8 cellular contexts compared by ENCODE assay signal in the genomic region with DNA sequence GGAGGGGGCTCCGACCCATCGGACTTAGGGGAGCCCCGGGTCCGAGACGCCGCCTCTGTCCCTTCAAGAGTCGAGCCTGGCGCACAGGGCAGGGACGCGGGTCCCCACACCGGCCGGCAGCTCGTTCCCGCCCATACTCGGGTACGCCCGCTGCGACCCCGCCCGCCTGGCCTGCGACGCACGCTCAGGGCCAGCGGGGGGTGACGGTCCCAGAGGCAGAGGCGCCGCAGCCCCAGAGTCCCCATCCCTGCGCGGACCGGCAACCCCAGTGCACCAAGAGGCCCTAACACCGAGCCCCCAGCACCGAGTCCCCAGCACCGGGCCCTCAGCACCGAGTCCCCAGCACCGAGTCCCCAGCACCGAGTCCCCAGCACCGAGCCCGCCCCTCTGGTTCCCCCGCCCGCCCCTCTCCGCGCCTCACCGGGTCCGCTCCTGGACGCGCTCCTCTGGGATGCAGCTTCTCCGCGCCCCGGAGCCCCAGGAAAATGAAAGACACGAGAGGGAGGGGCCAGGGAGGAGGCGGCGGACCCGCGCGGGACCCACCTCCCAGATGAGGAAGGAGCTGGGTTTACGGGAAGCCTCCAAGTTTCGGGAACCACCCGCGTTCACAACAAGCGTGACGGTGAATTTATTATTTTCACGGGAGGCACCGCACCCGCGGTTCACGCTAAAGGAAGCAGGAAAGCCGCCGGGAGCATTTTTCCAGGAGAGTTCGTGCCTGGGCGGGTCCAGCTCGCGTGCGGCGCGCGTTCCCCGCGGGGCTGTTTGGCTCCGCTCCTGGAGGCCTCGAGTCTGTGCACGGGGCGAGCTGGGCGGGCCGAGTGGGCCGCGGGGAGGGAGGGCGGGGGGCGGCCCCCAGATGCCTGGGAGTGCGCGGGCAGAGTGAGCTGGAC. TPM values are rescaled to one million over a fixed set of nuclear protein-coding genes. Genes with fewer than 3 reads are reported as not detected.
DNase-seq lines count a peak whose midpoint lies in the region; ATAC-seq and TF ChIP-seq lines count a peak whose summit lies in the region.

A gene (minus strand): TSS at position 488 of the 893 bp plus-strand sequence. CDS start 6,526 bp downstream, outside the sequence.

- peak within 1 kb of the TSS; percentile 76 for H3K4me3 ChIP-seq in lower lobe of right lung
- H3K4me3 ChIP-seq in transverse colon = peak within 1 kb of the TSS; percentile 36 to 70 (median 41)

- peak; percentile 22 for TF ChIP-seq EP300 in transverse colon (IDR thresholded peaks at IDR 0.05; ENCODE audit: low read depth)

- peak within 1 kb of the TSS; percentile 86 for H3K27ac ChIP-seq in lower lobe of right lung
- peak within 1 kb of the TSS; percentile 72 to 79 (median 78) for H3K27ac ChIP-seq in transverse colon

- H3K9me3 ChIP-seq in lower lobe of right lung (no peaks in the 10 kb centered on the region), transverse colon (no peaks in the 10 kb centered on the region)

- intact Hi-C loops in lower lobe of right lung (cut with DNase I) = no loop called here
- intact Hi-C loops in transverse colon (cut with DNase I; ENCODE audit: low total_unique reads) = no loop called here

- no peak for TF ChIP-seq CTCF in lower lobe of right lung (IDR thresholded peaks at IDR 0.05)
- no peak for TF ChIP-seq CTCF in transverse colon (IDR thresholded peaks at IDR 0.05)

- H3K36me3 ChIP-seq in lower lobe of right lung = no peaks in the 10 kb centered on the region
- H3K36me3 ChIP-seq in transverse colon = no peaks in the 10 kb centered on the region

- H3K4me3 Mint-ChIP-seq in central memory CD8-positive, alpha-beta T cell = peak within 1 kb of the TSS; percentile 95

- H3K4me1 ChIP-seq in lower lobe of right lung (peaks cover 56% of the 10 kb centered on the region), transverse colon (peaks cover 41 to 82% (median 71%) of the 10 kb centered on the region in 4 donors)

- peaks cover 2% of the 10 kb centered on the region for H3K36me3 Mint-ChIP-seq in central memory CD8-positive, alpha-beta T cell (ENCODE audit: insufficient read depth)

- H3K27me3 ChIP-seq in lower lobe of right lung (ENCODE audit: low read depth) = no peaks in the 10 kb centered on the region
- no peaks in the 10 kb centered on the region for H3K27me3 ChIP-seq in transverse colon

- peak; percentile 18 for TF ChIP-seq POLR2A in transverse colon (IDR thresholded peaks at IDR 0.05)

- 7% methylated on average over 65 of the region's 90 CpGs; no CpG with 5 or more reads in 1 of the 2 donors for WGBS in transverse colon (ENCODE audit: low coverage in 1 of 2), 2 donors

- peaks cover 9% of the 10 kb centered on the region for H3K27me3 Mint-ChIP-seq in central memory CD8-positive, alpha-beta T cell

- H3K9me3 Mint-ChIP-seq in central memory CD8-positive, alpha-beta T cell = no peaks in the 10 kb centered on the region

- in situ Hi-C loops in transverse colon (cut with MboI; ENCODE audit: low pct_ligation_motif_present in 1 of 4, low pct_unique_long_range_greater_than_20kb in 1 of 4, low sequenced_read_pairs in 3 of 4) = no loop called here

- ATAC-seq in central memory CD8-positive, alpha-beta T cell (replicated peaks; ENCODE audit: extremely low read depth, poor library complexity, severe bottlenecking) = peak; percentile 40
- ATAC-seq in lower lobe of right lung = peak; percentile 59

- peak; percentile 59 for DNase-seq in CD1c-positive myeloid dendritic cell (ENCODE audit: extremely low spot score)
- DNase-seq in NCI-H226 = peak; percentile 45
- no peak for DNase-seq in central memory CD8-positive, alpha-beta T cell (ENCODE audit: low spot score in 2 of 2)
- DNase-seq in lower lobe of right lung = peak; percentile 81
- peak; percentile 70 for DNase-seq in transverse colon
- DNase-seq in NCI-H1048 (lab: John Stamatoyannopoulos, UW) = no peak
- no peak for DNase-seq in SHP77 treated with DMSO at 0.1 percent for 48 hours (lab: John Stamatoyannopoulos, UW)
- no peak for DNase-seq in activated CD8-positive, alpha-beta memory T cell treated with anti-CD3 and anti-CD28 coated beads, Interleukin-2, amount 50 U/mL, for 4 hours

- peaks cover 20% of the 10 kb centered on the region for H3K4me1 Mint-ChIP-seq in central memory CD8-positive, alpha-beta T cell

- peak within 1 kb of the TSS; percentile 89 for H3K27ac Mint-ChIP-seq in central memory CD8-positive, alpha-beta T cell (ENCODE audit: low read depth)

RNA-seq across cellular contexts. Expression of the gene that starts here (rescaled TPM):
- 44.5 TPM for total RNA-seq in lower lobe of right lung
- total RNA-seq in transverse colon = 100 to 1,000 TPM in 2 of 4 donors, 10 to 100 TPM in 1, 1 to 10 TPM in 1; 5.8 to 127 (median 107) TPM

Comparison
In these comparisons a context has a peak if more than half of its experiments do, and no peak if none do; other contexts are left out.
1. DNase-seq: peak in CD1c-positive myeloid dendritic cell (single experiment), NCI-H226 (single experiment), lower lobe of right lung (single experiment) and transverse colon (single experiment); none in central memory CD8-positive, alpha-beta T cell (0 of 2), NCI-H1048 (single experiment), SHP77 treated with DMSO at 0.1 percent for 48 hours (single experiment) and activated CD8-positive, alpha-beta memory T cell treated with anti-CD3 and anti-CD28 coated beads, Interleukin-2, amount 50 U/mL, for 4 hours (single experiment).